ENCODE assay signal across 9 cellular contexts in genomic region chr15:41584636-41585139, GRCh38. TPM values are rescaled to one million over a fixed set of nuclear protein-coding genes. Genes with fewer than 3 reads are reported as not detected.
A peak's percentile ranks its signal among the peaks of the same experiment; 100 is the strongest.
DNase-seq lines count a peak whose midpoint lies in the region; ATAC-seq, FAIRE-seq and TF ChIP-seq lines count a peak whose summit lies in the region.
"Had no signal": no experiment of that assay in that cellular context is flagged by ENCODE, and none has a peak within 500 bp of the region (broad histone marks: within the 10 kb centered on the region; RNA-seq: fewer than 3 reads in every experiment).

No MANE protein-coding gene starts in this region.

- H3K4me2 ChIP-seq in astrocyte (ENCODE audit: low read length), result peak overlapping the region; percentile 91

- H4K20me1 ChIP-seq in astrocyte (ENCODE audit: insufficient read depth, low read length), result no peaks in the 10 kb centered on the region

- H3K27ac ChIP-seq in astrocyte (ENCODE audit: low read depth, low read length) (no peak overlapping the region), layer of hippocampus (ENCODE audit: low read depth, low read length) (peak overlapping the region; percentile 88)

- H3K79me2 ChIP-seq in astrocyte (ENCODE audit: insufficient read depth, low read length), result no peaks in the 10 kb centered on the region

- peak overlapping the region; percentile 50 for H3K4me3 ChIP-seq in astrocyte (ENCODE audit: insufficient read depth, low read depth, low read length)

- peaks cover 6% of the 10 kb centered on the region for H3K4me1 ChIP-seq in astrocyte (ENCODE audit: insufficient read depth, low read length)

- peak overlapping the region; percentile 84 for H2AFZ ChIP-seq in astrocyte (ENCODE audit: low read depth, low read length)

- peak overlapping the region; percentile 45 for H3K4me3 Mint-ChIP-seq in astrocyte (ENCODE audit: unreplicated experiment)
- H3K4me3 Mint-ChIP-seq in stimulated activated naive B cell treated with anti-CD40 and anti-IgM and Interleukin-4, amounts not matched to agents 10 μg/mL and 1 μg/mL and 100 μg/mL, for 72 hours, result peak overlapping the region; percentile 63 to 66

- DNase-seq in DMS 273 (lab: John Stamatoyannopoulos, UW; ENCODE audit: unreplicated experiment), result peak; percentile 24
- DNase-seq in DMS 273 treated with DMSO at 0.1 percent for 48 hours (lab: John Stamatoyannopoulos, UW), result no peak
- DNase-seq in astrocyte (ENCODE audit: low read depth), result no peak
- no peak for DNase-seq in stimulated activated naive B cell treated with anti-CD40 and anti-IgM and Interleukin-4, amounts not matched to agents 10 μg/mL and 1 μg/mL and 100 μg/mL, for 72 hours
- DNase-seq in AG08395 (ENCODE audit: low spot score), result no peak
- DNase-seq in NCI-H2081 (lab: John Stamatoyannopoulos, UW), result no peak
- no peak for DNase-seq in D341Med (ENCODE audit: low spot score)
- DNase-seq: NCI-H748 treated with DMSO at 0.1 percent for 48 hours had no signal

- H3K27me3 ChIP-seq in astrocyte (ENCODE audit: insufficient read depth, low read length) (peaks cover 2% of the 10 kb centered on the region), layer of hippocampus (ENCODE audit: control insufficient read depth, insufficient read depth, low read length) (no peaks in the 10 kb centered on the region)

- peaks cover 2% of the 10 kb centered on the region for H3K36me3 Mint-ChIP-seq in astrocyte (ENCODE audit: low read depth, unreplicated experiment)
- peaks cover 0 to 3% of the 10 kb centered on the region in 2 donors for H3K36me3 Mint-ChIP-seq in stimulated activated naive B cell treated with anti-CD40 and anti-IgM and Interleukin-4, amounts not matched to agents 10 μg/mL and 1 μg/mL and 100 μg/mL, for 72 hours

- H3K27ac Mint-ChIP-seq in astrocyte (ENCODE audit: unreplicated experiment), result peak overlapping the region; percentile 91
- peak overlapping the region; percentile 56 for H3K27ac Mint-ChIP-seq in stimulated activated naive B cell treated with anti-CD40 and anti-IgM and Interleukin-4, amounts not matched to agents 10 μg/mL and 1 μg/mL and 100 μg/mL, for 72 hours

- H3K4me1 Mint-ChIP-seq in astrocyte (ENCODE audit: low read depth, unreplicated experiment), result peaks cover 3% of the 10 kb centered on the region
- peaks cover 3 to 7% of the 10 kb centered on the region in 2 donors for H3K4me1 Mint-ChIP-seq in stimulated activated naive B cell treated with anti-CD40 and anti-IgM and Interleukin-4, amounts not matched to agents 10 μg/mL and 1 μg/mL and 100 μg/mL, for 72 hours

- H3K9me3 Mint-ChIP-seq in astrocyte (ENCODE audit: unreplicated experiment), result no peaks in the 10 kb centered on the region
- no peaks in the 10 kb centered on the region for H3K9me3 Mint-ChIP-seq in stimulated activated naive B cell treated with anti-CD40 and anti-IgM and Interleukin-4, amounts not matched to agents 10 μg/mL and 1 μg/mL and 100 μg/mL, for 72 hours

- TF ChIP-seq CTCF in astrocyte (IDR thresholded peaks at IDR 0.05; ENCODE audit: insufficient read depth, low read depth, low read length), result no peak

- peak overlapping the region; percentile 69 for H3K9ac ChIP-seq in astrocyte (ENCODE audit: low read length)

- no peaks in the 10 kb centered on the region for H3K27me3 Mint-ChIP-seq in astrocyte (ENCODE audit: low read depth, unreplicated experiment)
- peaks cover 44 to 62% of the 10 kb centered on the region in 2 donors for H3K27me3 Mint-ChIP-seq in stimulated activated naive B cell treated with anti-CD40 and anti-IgM and Interleukin-4, amounts not matched to agents 10 μg/mL and 1 μg/mL and 100 μg/mL, for 72 hours

- no peak for ATAC-seq in stimulated activated naive B cell treated with anti-CD40 and anti-IgM and Interleukin-4, amounts not matched to agents 10 μg/mL and 1 μg/mL and 100 μg/mL, for 72 hours (replicated peaks)

- H3K36me3 ChIP-seq in astrocyte (ENCODE audit: insufficient read depth, low read length), result no peaks in the 10 kb centered on the region

- no peak for FAIRE-seq in astrocyte (lab: Jason Lieb, UNC)

- no peaks in the 10 kb centered on the region for H3K9me3 ChIP-seq in astrocyte (ENCODE audit: insufficient read depth, low read depth, low read length)

RNA-seq across cellular contexts. Expression of gene TYRO3, which starts 25.7 kb away (rescaled TPM):
- total RNA-seq in astrocyte, result 28.5 and 34.0 TPM in 2 replicates

RNA-seq across cellular contexts. Expression of gene RPAP1, which starts 40.6 kb away (rescaled TPM):
- total RNA-seq in astrocyte, result 35.9 and 39.1 TPM in 2 replicates
